In genomic region chr1:151146072-151146415, GRCh38 we compare ENCODE assay signal across 9 cellular contexts. TPM values are rescaled to one million over a fixed set of nuclear protein-coding genes. Genes with fewer than 3 reads are reported as not detected.
DNase-seq lines count a peak whose midpoint lies in the region; ATAC-seq and TF ChIP-seq lines count a peak whose summit lies in the region.
"Had no signal": no experiment of that assay in that cellular context is flagged by ENCODE, and none has a peak within 500 bp of the region (broad histone marks: within the 10 kb centered on the region; RNA-seq: fewer than 3 reads in every experiment).

No MANE protein-coding gene starts in this region.

- 1% methylated on average over 26 of the region's 26 CpGs for WGBS in sigmoid colon, 2 donors

- TF ChIP-seq CTCF in VCaP (conservative IDR thresholded peaks at IDR 0.05) (no peak), sigmoid colon (IDR thresholded peaks at IDR 0.05) (no peak)

- peaks cover 0 to 42% (median 28%) of the 10 kb centered on the region in 4 donors for H3K4me1 ChIP-seq in sigmoid colon

- no peaks in the 10 kb centered on the region for H3K36me3 ChIP-seq in sigmoid colon

- peak overlapping the region; percentile 46; the same call in 1 of the 2 replicates for H3K27ac ChIP-seq in VCaP
- peak overlapping the region; percentile 84 to 87 (median 86) for H3K27ac ChIP-seq in sigmoid colon

- intact Hi-C loops in Right ventricle myocardium superior (cut with DNase I) (no loop called here), sigmoid colon (cut with DNase I) (loop anchor here (2.0 kb wide), 2 partner anchors 19 to 75 kb away; partner anchors contain the start of genes GABPB2 and LYSMD1)

- H3K9me3 ChIP-seq in sigmoid colon = no peaks in the 10 kb centered on the region

- peak; percentile 4 for ATAC-seq in Right ventricle myocardium superior (ENCODE audit: poor library complexity)
- no peak for ATAC-seq in HG02678 (IDR thresholded peaks at IDR 0.05; ENCODE audit: unreplicated experiment)

- DNase-seq in NCI-H82 (lab: John Stamatoyannopoulos, UW) = peak; percentile 69
- no peak for DNase-seq in NCI-H82 treated with DMSO at 0.1 percent for 48 hours (lab: John Stamatoyannopoulos, UW; ENCODE audit: unreplicated experiment)
- no peak for DNase-seq in Right ventricle myocardium superior
- peak; percentile 71 for DNase-seq in sigmoid colon
- no peak for DNase-seq in 8988T
- no peak for DNase-seq in activated CD8-positive, alpha-beta memory T cell treated with anti-CD3 and anti-CD28 coated beads, Interleukin-2, amount 50 U/mL, for 48 hours

- no peaks in the 10 kb centered on the region for H3K27me3 ChIP-seq in sigmoid colon

- TF ChIP-seq POLR2A in sigmoid colon (IDR thresholded peaks at IDR 0.05) = no peak

- H3K4me3 ChIP-seq in sigmoid colon = peak overlapping the region; percentile 75 to 84 (median 82)

- no peak for TF ChIP-seq EP300 in sigmoid colon (IDR thresholded peaks at IDR 0.05)

RNA-seq across cellular contexts. Expression of gene SEMA6C, which starts 0.4 kb away (rescaled TPM):
- total RNA-seq in Right ventricle myocardium superior (56.6 TPM), sigmoid colon (10 to 100 TPM in 2 of 4 donors, 1 to 10 TPM in 2; 5.0 to 20.6 (median 7.8) TPM)
- 1 to 10 TPM in 2 of 3 donors, under 1 TPM in 1; 0.23 to 4.1 (median 1.2) TPM for polyA plus RNA-seq in sigmoid colon

RNA-seq across cellular contexts. Expression of gene TNFAIP8L2, which starts 10.4 kb away (rescaled TPM):
- total RNA-seq in Right ventricle myocardium superior = 1.5 TPM
- total RNA-seq in sigmoid colon = 1 to 10 TPM; 1.9 to 9.5 (median 7.5) TPM
- 10 to 100 TPM; 11.4 to 12.7 (median 12.6) TPM for polyA plus RNA-seq in sigmoid colon
- total RNA-seq: Daoy had no signal

RNA-seq across cellular contexts. Expression of gene LYSMD1, which starts 19.7 kb away (rescaled TPM):
- total RNA-seq in Right ventricle myocardium superior = 10.7 TPM
- total RNA-seq in sigmoid colon = 10 to 100 TPM; 15.5 to 22.7 (median 19.0) TPM
- polyA plus RNA-seq in sigmoid colon = 1 to 10 TPM; 4.2 to 7.9 (median 7.8) TPM

RNA-seq across cellular contexts. Expression of gene SCNM1, which starts 19.9 kb away (rescaled TPM):
- total RNA-seq in Right ventricle myocardium superior (17.5 TPM), sigmoid colon (10 to 100 TPM; 17.5 to 24.2 (median 19.8) TPM)
- polyA plus RNA-seq in sigmoid colon = 10 to 100 TPM; 35.4 to 42.4 (median 35.6) TPM

RNA-seq across cellular contexts. Expression of gene TMOD4, which starts 29.7 kb away (rescaled TPM):
- not detected for total RNA-seq in Right ventricle myocardium superior
- 1 to 10 TPM in 1 of 4 donors, not detected in 3; 1.1 TPM for total RNA-seq in sigmoid colon
- polyA plus RNA-seq in sigmoid colon = 1 to 10 TPM in 1 of 3 donors, under 1 TPM in 1, not detected in 1; 0.07 to 2.1 TPM

Comparison
In these comparisons a context has a peak if more than half of its experiments do, and no peak if none do; other contexts are left out.
1. DNase-seq: peak in NCI-H82 (single experiment) and sigmoid colon (single experiment); none in NCI-H82 treated with DMSO at 0.1 percent for 48 hours (single experiment), Right ventricle myocardium superior (single experiment), 8988T (single experiment) and activated CD8-positive, alpha-beta memory T cell treated with anti-CD3 and anti-CD28 coated beads, Interleukin-2, amount 50 U/mL, for 48 hours (single experiment).